ENCODE assay signal across 10 cellular contexts in the genomic region with DNA sequence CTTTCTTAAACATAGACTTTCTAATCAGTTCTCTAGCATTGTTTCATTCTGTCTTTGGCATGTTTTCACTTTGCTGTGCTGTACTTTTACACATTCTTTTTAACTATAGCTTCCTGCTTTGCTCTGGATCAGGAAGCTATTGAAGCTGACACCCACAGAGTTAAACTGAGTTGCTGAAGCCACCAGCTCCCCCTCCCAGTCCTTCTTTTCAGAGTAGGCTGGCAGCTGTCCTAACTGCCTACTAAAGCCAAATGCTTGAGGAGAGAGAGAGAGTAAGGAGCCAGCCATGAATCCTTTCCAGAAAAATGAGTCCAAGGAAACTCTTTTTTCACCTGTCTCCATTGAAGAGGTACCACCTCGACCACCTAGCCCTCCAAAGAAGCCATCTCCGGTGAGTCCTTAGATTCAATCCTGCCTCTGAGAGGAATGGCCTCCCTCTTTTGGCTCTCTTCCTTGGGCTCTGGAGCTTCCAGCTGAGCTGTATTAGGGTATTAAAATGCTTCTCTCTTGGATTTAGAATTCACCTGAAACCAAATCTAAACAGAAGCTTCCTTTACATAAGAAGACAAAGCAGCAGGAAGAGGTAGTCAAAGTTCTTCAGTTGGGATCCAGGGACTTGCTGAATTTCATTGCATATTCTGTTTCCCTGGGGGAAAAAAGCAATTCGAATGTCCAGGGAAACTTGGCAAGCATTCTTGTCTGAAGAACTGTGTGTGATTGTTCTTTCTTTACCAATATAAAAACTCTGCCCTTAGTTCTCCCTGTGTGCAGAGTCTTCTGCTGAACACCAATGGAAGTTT. TPM values are rescaled to one million over a fixed set of nuclear protein-coding genes. Genes with fewer than 3 reads are reported as not detected.
DNase-seq lines count a peak whose midpoint lies in the region; ATAC-seq and TF ChIP-seq lines count a peak whose summit lies in the region.
"Had no signal": no experiment of that assay in that cellular context is flagged by ENCODE, and none has a peak within 500 bp of the region (broad histone marks: within the 10 kb centered on the region; RNA-seq: fewer than 3 reads in every experiment).

A gene with protein sequence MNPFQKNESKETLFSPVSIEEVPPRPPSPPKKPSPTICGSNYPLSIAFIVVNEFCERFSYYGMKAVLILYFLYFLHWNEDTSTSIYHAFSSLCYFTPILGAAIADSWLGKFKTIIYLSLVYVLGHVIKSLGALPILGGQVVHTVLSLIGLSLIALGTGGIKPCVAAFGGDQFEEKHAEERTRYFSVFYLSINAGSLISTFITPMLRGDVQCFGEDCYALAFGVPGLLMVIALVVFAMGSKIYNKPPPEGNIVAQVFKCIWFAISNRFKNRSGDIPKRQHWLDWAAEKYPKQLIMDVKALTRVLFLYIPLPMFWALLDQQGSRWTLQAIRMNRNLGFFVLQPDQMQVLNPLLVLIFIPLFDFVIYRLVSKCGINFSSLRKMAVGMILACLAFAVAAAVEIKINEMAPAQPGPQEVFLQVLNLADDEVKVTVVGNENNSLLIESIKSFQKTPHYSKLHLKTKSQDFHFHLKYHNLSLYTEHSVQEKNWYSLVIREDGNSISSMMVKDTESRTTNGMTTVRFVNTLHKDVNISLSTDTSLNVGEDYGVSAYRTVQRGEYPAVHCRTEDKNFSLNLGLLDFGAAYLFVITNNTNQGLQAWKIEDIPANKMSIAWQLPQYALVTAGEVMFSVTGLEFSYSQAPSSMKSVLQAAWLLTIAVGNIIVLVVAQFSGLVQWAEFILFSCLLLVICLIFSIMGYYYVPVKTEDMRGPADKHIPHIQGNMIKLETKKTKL (plus strand): TSS at position 211 of the 800 bp plus-strand sequence. CDS start 76 bp downstream, at position 287.

- peaks cover 8 to 14% of the 10 kb centered on the region in 2 donors for H3K4me1 ChIP-seq in thoracic aorta (ENCODE audit: control insufficient read depth in 1 of 2, low read depth in 2 of 2)

- no peak for TF ChIP-seq CTCF in thoracic aorta (IDR thresholded peaks at IDR 0.05)

- no peaks in the 10 kb centered on the region for H3K27me3 ChIP-seq in thoracic aorta (replicated peaks; ENCODE audit: insufficient read depth)

- DNase-seq in NCI-H2029 treated with DMSO at 0.1 percent for 48 hours (lab: John Stamatoyannopoulos, UW) (peak; percentile 17), NCI-H2029 (lab: John Stamatoyannopoulos, UW) (no peak), fibroblast of peridontal ligament (ENCODE audit: extremely low read depth) (peak; percentile 5), midbrain (lab: John Stamatoyannopoulos, UW) (peak; percentile 66), thoracic aorta (ENCODE audit: low spot score) (no peak), kidney glomerular epithelial cell (lab: John Stamatoyannopoulos, UW) (no peak), KBM-7 (no peak)
- DNase-seq: erythroblast had no signal

- in situ Hi-C loops in KBM-7 (cut with MboI; ENCODE audit: low pct_unique_long_range_greater_than_20kb, low sequenced_read_pairs), result no loop called here

- H3K36me3 ChIP-seq in thoracic aorta, result no peaks in the 10 kb centered on the region

- no peaks in the 10 kb centered on the region for H3K9me3 ChIP-seq in thoracic aorta

- no peak within 1 kb of the TSS for H3K27ac ChIP-seq in thoracic aorta

- peak within 1 kb of the TSS; percentile 49 for H3K4me3 ChIP-seq in thoracic aorta

- ATAC-seq in thoracic aorta (ENCODE audit: insufficient number of reproducible peaks, low FRiP score, low read depth) (no peak), HG03045 (IDR thresholded peaks at IDR 0.05; ENCODE audit: unreplicated experiment) (no peak)

RNA-seq across cellular contexts. Expression of the gene that starts here (rescaled TPM):
- total RNA-seq in thoracic aorta, result 1 to 10 TPM; 4.7 to 5.1 TPM
- total RNA-seq: A172 had no signal

Comparison
In these comparisons a context has a peak if more than half of its experiments do, and no peak if none do; other contexts are left out.
1. DNase-seq: peak in NCI-H2029 treated with DMSO at 0.1 percent for 48 hours (single experiment), fibroblast of peridontal ligament (single experiment) and midbrain (single experiment); none in NCI-H2029 (single experiment), thoracic aorta (single experiment), kidney glomerular epithelial cell (single experiment) and KBM-7 (single experiment).